In the genomic region with DNA sequence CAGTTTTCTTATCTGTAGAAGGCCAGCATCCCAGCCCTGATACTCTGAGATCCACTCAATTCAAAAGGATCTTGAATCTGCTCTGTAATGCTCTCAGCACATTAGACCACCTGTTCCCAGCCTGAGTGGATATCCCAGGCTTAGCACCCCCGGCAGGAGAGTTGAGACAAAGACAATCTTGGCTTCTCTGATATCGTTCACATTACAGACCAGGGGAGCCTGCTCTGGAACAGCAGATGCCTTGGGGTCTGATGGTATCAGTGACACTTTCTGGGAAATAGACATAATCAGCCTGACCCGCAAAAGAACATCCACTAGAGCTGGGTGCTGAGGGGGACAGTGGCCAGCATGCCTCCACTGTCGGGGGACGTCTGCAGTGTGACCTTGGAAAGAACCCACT, we compare ENCODE assay signal across 30 cellular contexts.
"Had no signal": no experiment of that assay in that cellular context is flagged by ENCODE, and none has a peak within 500 bp of the region (broad histone marks: within the 10 kb centered on the region; RNA-seq: fewer than 3 reads in every experiment).

No MANE protein-coding gene starts in this region.

- H3K9ac ChIP-seq: neural progenitor cell, parathyroid adenoma had no signal

- H3K9me3 Mint-ChIP-seq: effector memory CD8-positive, alpha-beta T cell; naive thymus-derived CD4-positive, alpha-beta T cell; neural progenitor cell; stimulated activated naive CD8-positive, alpha-beta T cell treated with anti-CD3 and anti-CD28 coated beads, Interleukin-15, amount 100 ng/mL, for 72 hours had no signal

- H3K4me1 Mint-ChIP-seq: stimulated activated naive CD8-positive, alpha-beta T cell treated with anti-CD3 and anti-CD28 coated beads, Interleukin-15, amount 100 ng/mL, for 72 hours had no signal

- H3K4me3 Mint-ChIP-seq: effector memory CD8-positive, alpha-beta T cell; naive thymus-derived CD4-positive, alpha-beta T cell; nephron; neural progenitor cell; stimulated activated naive CD8-positive, alpha-beta T cell treated with anti-CD3 and anti-CD28 coated beads, Interleukin-15, amount 100 ng/mL, for 72 hours had no signal

- H3K27me3 ChIP-seq: esophagus squamous epithelium, heart right ventricle, left lung, neural progenitor cell, right atrium auricular region, suprapubic skin, vagina had no signal

- H3K27ac ChIP-seq: esophagus squamous epithelium, heart right ventricle, left lung, neural progenitor cell, parathyroid adenoma, prostate gland, right atrium auricular region, suprapubic skin, vagina had no signal

- H3K4me2 ChIP-seq: neural progenitor cell, smooth muscle cell had no signal

- H3K4me1 ChIP-seq: left lung, parathyroid adenoma had no signal

- H3K4me3 ChIP-seq: esophagus squamous epithelium, heart right ventricle, left lung, neural progenitor cell, prostate gland, right atrium auricular region, smooth muscle cell, suprapubic skin, vagina had no signal

- H3K9me3 ChIP-seq: esophagus squamous epithelium, heart right ventricle, left lung, prostate gland, right atrium auricular region, suprapubic skin, vagina had no signal

- H2AFZ ChIP-seq: neural progenitor cell, parathyroid adenoma had no signal

- ATAC-seq: effector memory CD8-positive, alpha-beta T cell; heart right ventricle; left cardiac atrium; left lung; naive thymus-derived CD4-positive, alpha-beta T cell; sciatic nerve; stimulated activated naive CD8-positive, alpha-beta T cell treated with anti-CD3 and anti-CD28 coated beads, Interleukin-15, amount 100 ng/mL, for 72 hours had no signal

- FAIRE-seq: endometrium, islet of Langerhans had no signal

- DNase-seq: dermis blood vessel endothelial cell; effector memory CD8-positive, alpha-beta T cell; esophagus squamous epithelium; foreskin melanocyte; glutamatergic neuron; heart right ventricle; hippocampal formation; left cardiac atrium; left lung; mesendoderm; midbrain; naive thymus-derived CD4-positive, alpha-beta T cell; stimulated activated CD4-positive, alpha-beta T cell treated with anti-CD3 and anti-CD28 coated beads, Interleukin-12 subunit alpha, Interleukin-12 subunit beta, amount 100 ng/mL, for 4 hours; stimulated activated CD4-positive, alpha-beta T cell treated with anti-CD3 and anti-CD28 coated beads, Interleukin-1b, Interleukin-23, amount 100 ng/mL, for 48 hours; stimulated activated CD4-positive, alpha-beta T cell treated with anti-CD3 and anti-CD28 coated beads, Interleukin-4, amount 100 ng/mL, for 1 hour; stimulated activated CD8-positive, alpha-beta memory T cell treated with anti-CD3 and anti-CD28 coated beads, Interleukin-4, amount 100 ng/mL, for 48 hours; stimulated activated naive CD4-positive, alpha-beta T cell; stimulated activated naive CD8-positive, alpha-beta T cell treated with anti-CD3 and anti-CD28 coated beads, Interleukin-15, amount 100 ng/mL, for 72 hours; trophoblast cell had no signal

- H3K79me2 ChIP-seq: parathyroid adenoma had no signal

- H3K36me3 Mint-ChIP-seq: naive thymus-derived CD4-positive, alpha-beta T cell; neural progenitor cell had no signal

- H3K36me3 ChIP-seq: esophagus squamous epithelium, heart right ventricle, left lung, neural progenitor cell, prostate gland, right atrium auricular region, suprapubic skin, vagina had no signal

- H3K27ac Mint-ChIP-seq: effector memory CD8-positive, alpha-beta T cell; naive thymus-derived CD4-positive, alpha-beta T cell; neural progenitor cell; stimulated activated naive CD8-positive, alpha-beta T cell treated with anti-CD3 and anti-CD28 coated beads, Interleukin-15, amount 100 ng/mL, for 72 hours had no signal
